ENCODE assay signal across 18 cellular contexts in the genomic region with DNA sequence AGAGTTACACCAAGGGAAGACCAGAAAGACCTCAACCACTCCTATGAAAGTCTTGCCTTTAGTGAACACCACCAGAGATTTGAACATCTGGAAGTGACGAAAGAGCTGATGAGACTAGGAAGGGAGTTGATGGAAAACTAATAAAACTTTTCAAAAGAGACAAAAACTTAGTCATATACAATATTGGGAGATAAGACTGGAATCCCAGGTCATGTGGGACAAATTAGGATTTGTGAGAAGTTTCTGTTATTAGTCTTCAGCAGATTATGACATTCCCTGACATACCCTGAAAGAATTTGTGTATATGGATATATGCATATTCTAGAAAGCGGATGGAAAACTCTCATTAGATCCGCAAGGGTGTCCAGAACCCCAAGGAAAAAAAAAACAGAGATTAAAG.
"Had no signal": no experiment of that assay in that cellular context is flagged by ENCODE, and none has a peak within 500 bp of the region (broad histone marks: within the 10 kb centered on the region; RNA-seq: fewer than 3 reads in every experiment).

No MANE protein-coding gene starts in this region.

- H3K36me3 ChIP-seq: colonic mucosa, esophagus muscularis mucosa, gastrocnemius medialis, heart right ventricle, left lung, lower lobe of right lung had no signal

- H3K9me3 Mint-ChIP-seq: dendritic cell treated with granulocyte-macrophage colony-stimulating factor and Interleukin-4, amounts not matched to agents 40 ng/mL and 50 ng/mL, for 4 days; effector memory CD8-positive, alpha-beta T cell; naive thymus-derived CD4-positive, alpha-beta T cell had no signal

- ATAC-seq: effector memory CD8-positive, alpha-beta T cell; gastrocnemius medialis; left cardiac atrium; left lung; left ventricle myocardium superior; lower lobe of right lung; naive thymus-derived CD4-positive, alpha-beta T cell had no signal

- H3K9me3 ChIP-seq: colonic mucosa, esophagus muscularis mucosa, gastrocnemius medialis, heart right ventricle, left lung, lower lobe of right lung had no signal

- H3K27ac ChIP-seq: colonic mucosa, esophagus muscularis mucosa, gastrocnemius medialis, heart right ventricle, left lung, lower lobe of right lung had no signal

- H3K4me1 ChIP-seq: colonic mucosa, esophagus muscularis mucosa, gastrocnemius medialis, left lung, lower lobe of right lung had no signal

- H3K27me3 ChIP-seq: colonic mucosa, esophagus muscularis mucosa, gastrocnemius medialis, heart right ventricle, left lung had no signal

- H3K27ac Mint-ChIP-seq: dendritic cell treated with granulocyte-macrophage colony-stimulating factor and Interleukin-4, amounts not matched to agents 40 ng/mL and 50 ng/mL, for 4 days; effector memory CD8-positive, alpha-beta T cell; naive thymus-derived CD4-positive, alpha-beta T cell had no signal

- H3K27me3 Mint-ChIP-seq: dendritic cell treated with granulocyte-macrophage colony-stimulating factor and Interleukin-4, amounts not matched to agents 40 ng/mL and 50 ng/mL, for 4 days; effector memory CD8-positive, alpha-beta T cell; naive thymus-derived CD4-positive, alpha-beta T cell had no signal

- H3K4me3 ChIP-seq: colonic mucosa, esophagus muscularis mucosa, gastrocnemius medialis, heart right ventricle, left lung, lower lobe of right lung had no signal

- DNase-seq: colonic mucosa; cortex of kidney; effector CD8-positive, alpha-beta T cell; effector memory CD8-positive, alpha-beta T cell; foreskin melanocyte; gastrocnemius medialis; glutamatergic neuron; head of caudate nucleus; heart right ventricle; hippocampal formation; left cardiac atrium; left lung; left ventricle myocardium superior; lower lobe of right lung; midbrain; naive thymus-derived CD4-positive, alpha-beta T cell had no signal

- H3K4me3 Mint-ChIP-seq: dendritic cell treated with granulocyte-macrophage colony-stimulating factor and Interleukin-4, amounts not matched to agents 40 ng/mL and 50 ng/mL, for 4 days; effector memory CD8-positive, alpha-beta T cell; naive thymus-derived CD4-positive, alpha-beta T cell had no signal
